In genomic region chr2:172358784-172359556, GRCh38 we compare ENCODE assay signal across 17 cellular contexts.
A peak's percentile ranks its signal among the peaks of the same experiment; 100 is the strongest.
DNase-seq lines count a peak whose midpoint lies in the region; ATAC-seq and TF ChIP-seq lines count a peak whose summit lies in the region.
"Had no signal": no experiment of that assay in that cellular context is flagged by ENCODE, and none has a peak within 500 bp of the region (broad histone marks: within the 10 kb centered on the region; RNA-seq: fewer than 3 reads in every experiment).

No MANE protein-coding gene starts in this region.

- H3K4me1 ChIP-seq in thoracic aorta (ENCODE audit: control insufficient read depth in 1 of 2, low read depth in 2 of 2), result peaks cover 14 to 22% of the 10 kb centered on the region in 2 donors

- H3K27me3 ChIP-seq in MG63 (no peaks in the 10 kb centered on the region), thoracic aorta (replicated peaks; ENCODE audit: insufficient read depth) (no peaks in the 10 kb centered on the region)
- H3K27me3 ChIP-seq: esophagus muscularis mucosa had no signal

- ATAC-seq in left colon (peak; percentile 61), thoracic aorta (ENCODE audit: insufficient number of reproducible peaks, low FRiP score, low read depth) (no peak)
- ATAC-seq: activated CD4-positive, alpha-beta T cell treated with anti-CD3 and anti-CD28 coated beads for 36 hours; PC-3 had no signal

- TF ChIP-seq CTCF in coronary artery (IDR thresholded peaks at IDR 0.05) (no peak), thoracic aorta (IDR thresholded peaks at IDR 0.05) (no peak)

- no peaks in the 10 kb centered on the region for H3K36me3 ChIP-seq in MG63
- H3K36me3 ChIP-seq in thoracic aorta, result no peaks in the 10 kb centered on the region
- H3K36me3 ChIP-seq: esophagus muscularis mucosa had no signal

- intact Hi-C loops in left colon (cut with DNase I, micrococcal nuclease), result no loop called here

- H3K27ac ChIP-seq in coronary artery (no peak overlapping the region), thoracic aorta (no peak overlapping the region)
- H3K27ac ChIP-seq: esophagus muscularis mucosa had no signal

- H3K9me3 ChIP-seq in MG63, result no peaks in the 10 kb centered on the region
- H3K9me3 ChIP-seq in thoracic aorta, result no peaks in the 10 kb centered on the region
- H3K9me3 ChIP-seq: esophagus muscularis mucosa had no signal

- no peak overlapping the region for H3K4me3 ChIP-seq in MG63
- H3K4me3 ChIP-seq in coronary artery, result peak overlapping the region; percentile 40
- H3K4me3 ChIP-seq in thoracic aorta, result no peak overlapping the region
- H3K4me3 ChIP-seq: esophagus muscularis mucosa had no signal

- peak; percentile 79 for DNase-seq in MG63
- no peak for DNase-seq in coronary artery (ENCODE audit: low spot score)
- DNase-seq in left colon, result no peak
- peak; percentile 8 for DNase-seq in thoracic aorta (ENCODE audit: low spot score)
- no peak for DNase-seq in COLO668 (lab: John Stamatoyannopoulos, UW; ENCODE audit: unreplicated experiment)
- DNase-seq in activated T-cell treated with anti-CD3 and anti-CD28 coated beads, Interleukin-2, amount 50 U/mL, for 48 hours, result no peak
- DNase-seq in activated naive CD4-positive, alpha-beta T cell treated with Interleukin-2 at 50 U/mL for 16 hours, result no peak
- DNase-seq: activated CD4-positive, alpha-beta T cell treated with anti-CD3 and anti-CD28 coated beads for 36 hours; activated CD8-positive, alpha-beta memory T cell treated with anti-CD3 and anti-CD28 coated beads for 24 hours; activated naive CD4-positive, alpha-beta T cell treated with anti-CD3 and anti-CD28 coated beads for 36 hours; activated T-cell treated with anti-CD3 and anti-CD28 coated beads, Interleukin-2, amount 50 U/mL, for 24 hours; effector memory CD4-positive, alpha-beta T cell; H7; NCI-H2081; PC-3; stimulated activated CD4-positive, alpha-beta T cell treated with anti-CD3 and anti-CD28 coated beads, Interleukin-1b, Interleukin-23, amount 100 ng/mL, for 48 hours had no signal

Comparison
In these comparisons a context has a peak if more than half of its experiments do, and no peak if none do; other contexts are left out.
1. DNase-seq: peak in MG63 (single experiment) and thoracic aorta (single experiment); none in coronary artery (single experiment), left colon (0 of 2), COLO668 (single experiment), activated T-cell treated with anti-CD3 and anti-CD28 coated beads, Interleukin-2, amount 50 U/mL, for 48 hours (0 of 2) and activated naive CD4-positive, alpha-beta T cell treated with Interleukin-2 at 50 U/mL for 16 hours (single experiment).